In the genomic region with DNA sequence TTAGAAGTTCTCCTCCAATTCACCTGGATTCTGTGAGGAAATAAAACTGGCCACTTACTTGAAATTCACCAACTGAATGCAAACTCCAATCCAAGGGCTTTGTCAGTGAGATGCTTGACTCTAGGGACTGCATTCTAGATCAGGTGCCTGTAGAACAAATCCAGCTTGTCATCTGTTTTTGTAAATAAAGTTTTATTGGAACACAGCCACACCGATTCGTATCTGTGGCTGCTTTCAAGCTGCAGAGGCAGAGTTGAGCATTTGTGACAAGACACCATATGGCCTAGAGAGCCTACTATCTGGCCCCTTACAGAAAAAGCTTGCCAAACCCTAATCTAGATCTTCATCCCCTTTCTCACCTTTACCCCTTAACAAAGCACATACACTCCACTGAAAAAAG, we compare ENCODE assay signal across 17 cellular contexts.
DNase-seq lines count a peak whose midpoint lies in the region; ATAC-seq, FAIRE-seq and TF ChIP-seq lines count a peak whose summit lies in the region.
"Had no signal": no experiment of that assay in that cellular context is flagged by ENCODE, and none has a peak within 500 bp of the region (broad histone marks: within the 10 kb centered on the region; RNA-seq: fewer than 3 reads in every experiment).

No MANE protein-coding gene starts in this region.

- no peak for TF ChIP-seq POLR2A in tibial nerve (IDR thresholded peaks at IDR 0.05)

- H3K4me3 ChIP-seq in CD4-positive, alpha-beta memory T cell (ENCODE audit: low read length in 2 of 2): no peak overlapping the region
- H3K4me3 ChIP-seq in astrocyte (ENCODE audit: insufficient read depth, low read depth, low read length) (no peak overlapping the region), tibial nerve (no peak overlapping the region)
- H3K4me3 ChIP-seq in naive thymus-derived CD4-positive, alpha-beta T cell (ENCODE audit: low read length): no peak overlapping the region
- H3K4me3 ChIP-seq: BLaER1 treated with 17β-estradiol and CSF1 and Interleukin-3, amounts not matched to agents 10 nM and 100 nM had no signal

- peak overlapping the region; percentile 46 for H3K27ac Mint-ChIP-seq in activated naive CD4-positive, alpha-beta T cell treated with anti-CD3 and anti-CD28 coated beads for 36 hours
- H3K27ac Mint-ChIP-seq in CD4-positive, alpha-beta memory T cell: peak overlapping the region in 4 of 7 donors; percentile 57 to 75 (median 71)
- no peak overlapping the region for H3K27ac Mint-ChIP-seq in astrocyte (ENCODE audit: unreplicated experiment)
- H3K27ac Mint-ChIP-seq in naive thymus-derived CD4-positive, alpha-beta T cell: peak overlapping the region in 7 of 9 donors; percentile 26 to 79 (median 52)

- POLR2A ChIA-PET in CD4-positive, alpha-beta memory T cell (lab: Charles Lee; ENCODE audit: partially characterized antibody): no interaction called here
- POLR2A ChIA-PET in naive thymus-derived CD4-positive, alpha-beta T cell (lab: Charles Lee): no interaction called here

- WGBS in tibial nerve, 2 donors: 91 to 100% methylated on average over 2 of the region's 2 CpGs

- H3K36me3 ChIP-seq in CD4-positive, alpha-beta memory T cell (ENCODE audit: insufficient read depth, low read length): peaks cover 61% of the 10 kb centered on the region
- H3K36me3 ChIP-seq in astrocyte (ENCODE audit: insufficient read depth, low read length) (peaks cover 21% of the 10 kb centered on the region), tibial nerve (peaks cover 0 to 85% (median 11%) of the 10 kb centered on the region in 3 donors)
- H3K36me3 ChIP-seq in naive thymus-derived CD4-positive, alpha-beta T cell (ENCODE audit: control insufficient read depth in 2 of 3, insufficient read depth in 3 of 3, low read length in 3 of 3): peaks cover 8 to 80% (median 25%) of the 10 kb centered on the region in 3 experiments

- no peak overlapping the region for H3K27ac ChIP-seq in CD4-positive, alpha-beta memory T cell (ENCODE audit: low read depth, low read length)
- no peak overlapping the region for H3K27ac ChIP-seq in astrocyte (ENCODE audit: low read depth, low read length)
- H3K27ac ChIP-seq in naive thymus-derived CD4-positive, alpha-beta T cell (ENCODE audit: low read depth, low read length): no peak overlapping the region
- H3K27ac ChIP-seq in tibial nerve: no peak overlapping the region
- H3K27ac ChIP-seq: HL-60 had no signal

- H3K79me2 ChIP-seq in astrocyte (ENCODE audit: insufficient read depth, low read length): no peaks in the 10 kb centered on the region

- H3K36me3 Mint-ChIP-seq in activated naive CD4-positive, alpha-beta T cell treated with anti-CD3 and anti-CD28 coated beads for 36 hours (ENCODE audit: low read depth): peaks cover 30% of the 10 kb centered on the region
- H3K36me3 Mint-ChIP-seq in CD4-positive, alpha-beta memory T cell: peaks cover 51 to 92% of the 10 kb centered on the region in 2 donors
- peaks cover 29% of the 10 kb centered on the region for H3K36me3 Mint-ChIP-seq in astrocyte (ENCODE audit: low read depth, unreplicated experiment)
- peaks cover 12 to 50% (median 32%) of the 10 kb centered on the region in 5 donors for H3K36me3 Mint-ChIP-seq in naive thymus-derived CD4-positive, alpha-beta T cell

- no peak overlapping the region for H3K4me2 ChIP-seq in astrocyte (ENCODE audit: low read length)
- H3K4me2 ChIP-seq: BLaER1 treated with 17β-estradiol and CSF1 and Interleukin-3, amounts not matched to agents 10 nM and 100 nM had no signal

- H3K4me1 ChIP-seq in CD4-positive, alpha-beta memory T cell (ENCODE audit: insufficient read depth, low read length): no peaks in the 10 kb centered on the region
- H3K4me1 ChIP-seq in astrocyte (ENCODE audit: insufficient read depth, low read length) (no peaks in the 10 kb centered on the region), tibial nerve (peaks cover 0 to 7% (median 3%) of the 10 kb centered on the region in 4 donors)
- no peaks in the 10 kb centered on the region for H3K4me1 ChIP-seq in naive thymus-derived CD4-positive, alpha-beta T cell (ENCODE audit: control insufficient read depth in 2 of 2, insufficient read depth in 2 of 2, low read length in 2 of 2)
- H3K4me1 ChIP-seq: BLaER1 treated with 17β-estradiol and CSF1 and Interleukin-3, amounts not matched to agents 10 nM and 100 nM; Caco-2 had no signal

- no peak for TF ChIP-seq CTCF in astrocyte (IDR thresholded peaks at IDR 0.05; ENCODE audit: insufficient read depth, low read depth, low read length)
- no peak for TF ChIP-seq CTCF in tibial nerve (IDR thresholded peaks at IDR 0.05)

- H3K27me3 ChIP-seq in CD4-positive, alpha-beta memory T cell (ENCODE audit: insufficient read depth, low read length): no peaks in the 10 kb centered on the region
- H3K27me3 ChIP-seq in astrocyte (ENCODE audit: insufficient read depth, low read length) (no peaks in the 10 kb centered on the region), tibial nerve (no peaks in the 10 kb centered on the region)
- H3K27me3 ChIP-seq in naive thymus-derived CD4-positive, alpha-beta T cell (ENCODE audit: control insufficient read depth in 2 of 2, insufficient read depth in 2 of 2, low read length in 2 of 2): no peaks in the 10 kb centered on the region
- H3K27me3 ChIP-seq: BLaER1 treated with 17β-estradiol and CSF1 and Interleukin-3, amounts not matched to agents 10 nM and 100 nM had no signal

- CTCF ChIA-PET in activated naive CD4-positive, alpha-beta T cell treated with anti-CD3 and anti-CD28 coated beads for 36 hours (lab: Charles Lee): interaction anchor here (0.7 to 1.3 kb wide), 3 partner anchors 37 to 417 kb away, joined by 3 read pairs; no protein-coding TSS in a partner anchor
- CTCF ChIA-PET in CD4-positive, alpha-beta memory T cell (lab: Charles Lee; ENCODE audit: partially characterized antibody): interaction anchor here (1.0 to 1.6 kb wide), 2 partner anchors 14 to 35 kb away, joined by 3 to 4 read pairs; no protein-coding TSS in a partner anchor
- CTCF ChIA-PET in naive thymus-derived CD4-positive, alpha-beta T cell (lab: Charles Lee): no interaction called here

- no peaks in the 10 kb centered on the region for H3K27me3 Mint-ChIP-seq in activated naive CD4-positive, alpha-beta T cell treated with anti-CD3 and anti-CD28 coated beads for 36 hours (ENCODE audit: low read depth)
- H3K27me3 Mint-ChIP-seq in CD4-positive, alpha-beta memory T cell: no peaks in the 10 kb centered on the region
- H3K27me3 Mint-ChIP-seq in astrocyte (ENCODE audit: low read depth, unreplicated experiment): no peaks in the 10 kb centered on the region
- no peaks in the 10 kb centered on the region for H3K27me3 Mint-ChIP-seq in naive thymus-derived CD4-positive, alpha-beta T cell
- H3K27me3 Mint-ChIP-seq: CD4-positive, CD25-positive, alpha-beta regulatory T cell had no signal

- intact Hi-C loops in activated naive CD4-positive, alpha-beta T cell treated with anti-CD3 and anti-CD28 coated beads for 36 hours (cut with micrococcal nuclease): no loop called here
- intact Hi-C loops in CD4-positive, alpha-beta memory T cell (cut with micrococcal nuclease): no loop called here
- intact Hi-C loops in naive thymus-derived CD4-positive, alpha-beta T cell (cut with micrococcal nuclease): no loop called here

- FAIRE-seq in astrocyte (lab: Jason Lieb, UNC): peak; percentile 47

- no peak overlapping the region for H2AFZ ChIP-seq in astrocyte (ENCODE audit: low read depth, low read length)

- no peak for TF ChIP-seq EP300 in tibial nerve (IDR thresholded peaks at IDR 0.05)

- H4K20me1 ChIP-seq in astrocyte (ENCODE audit: insufficient read depth, low read length): no peaks in the 10 kb centered on the region

- no peaks in the 10 kb centered on the region for H3K9me3 Mint-ChIP-seq in activated naive CD4-positive, alpha-beta T cell treated with anti-CD3 and anti-CD28 coated beads for 36 hours
- no peaks in the 10 kb centered on the region for H3K9me3 Mint-ChIP-seq in CD4-positive, alpha-beta memory T cell
- H3K9me3 Mint-ChIP-seq in astrocyte (ENCODE audit: unreplicated experiment): no peaks in the 10 kb centered on the region
- no peaks in the 10 kb centered on the region for H3K9me3 Mint-ChIP-seq in naive thymus-derived CD4-positive, alpha-beta T cell
- H3K9me3 Mint-ChIP-seq: CD4-positive, CD25-positive, alpha-beta regulatory T cell; HFFc6 had no signal

- H3K9ac ChIP-seq in astrocyte (ENCODE audit: low read length): no peak overlapping the region
- H3K9ac ChIP-seq: BLaER1 treated with 17β-estradiol and CSF1 and Interleukin-3, amounts not matched to agents 10 nM and 100 nM had no signal

- no peaks in the 10 kb centered on the region for H3K9me3 ChIP-seq in CD4-positive, alpha-beta memory T cell (ENCODE audit: control insufficient read depth in 1 of 2, low read length in 2 of 2)
- H3K9me3 ChIP-seq in astrocyte (ENCODE audit: insufficient read depth, low read depth, low read length) (no peaks in the 10 kb centered on the region), tibial nerve (no peaks in the 10 kb centered on the region)
- H3K9me3 ChIP-seq in naive thymus-derived CD4-positive, alpha-beta T cell (ENCODE audit: control insufficient read depth in 2 of 3, low read length in 3 of 3): no peaks in the 10 kb centered on the region
- H3K9me3 ChIP-seq: BLaER1 treated with 17β-estradiol and CSF1 and Interleukin-3, amounts not matched to agents 10 nM and 100 nM; Caco-2 had no signal

- DNase-seq in activated naive CD4-positive, alpha-beta T cell treated with anti-CD3 and anti-CD28 coated beads for 36 hours: no peak
- DNase-seq in activated naive CD4-positive, alpha-beta T cell treated with anti-CD3 and anti-CD28 coated beads, Interleukin-2, amount 50 U/mL, for 16 hours: no peak
- DNase-seq in CD4-positive, alpha-beta memory T cell: no peak
- DNase-seq in astrocyte (ENCODE audit: low read depth) (no peak), NCI-H69 (lab: John Stamatoyannopoulos, UW) (no peak), occipital lobe (lab: John Stamatoyannopoulos, UW) (no peak), tibial nerve (ENCODE audit: low spot score in 2 of 2) (no peak)
- DNase-seq in naive thymus-derived CD4-positive, alpha-beta T cell: no peak
- DNase-seq: ACHN; Caco-2; CD4-positive, CD25-positive, alpha-beta regulatory T cell; DMS53; GF-D8; HCEC 1CT; HFFc6 had no signal

- H3K4me3 Mint-ChIP-seq in activated naive CD4-positive, alpha-beta T cell treated with anti-CD3 and anti-CD28 coated beads for 36 hours: no peak overlapping the region
- H3K4me3 Mint-ChIP-seq in CD4-positive, alpha-beta memory T cell: no peak overlapping the region
- H3K4me3 Mint-ChIP-seq in astrocyte (ENCODE audit: unreplicated experiment): no peak overlapping the region
- no peak overlapping the region for H3K4me3 Mint-ChIP-seq in naive thymus-derived CD4-positive, alpha-beta T cell
- H3K4me3 Mint-ChIP-seq: CD4-positive, CD25-positive, alpha-beta regulatory T cell; HFFc6 had no signal

- H3K4me1 Mint-ChIP-seq in activated naive CD4-positive, alpha-beta T cell treated with anti-CD3 and anti-CD28 coated beads for 36 hours (ENCODE audit: low read depth): no peaks in the 10 kb centered on the region
- peaks cover 0 to 1% (median 0%) of the 10 kb centered on the region in 4 donors for H3K4me1 Mint-ChIP-seq in CD4-positive, alpha-beta memory T cell
- peaks cover 4% of the 10 kb centered on the region for H3K4me1 Mint-ChIP-seq in astrocyte (ENCODE audit: low read depth, unreplicated experiment)
- peaks cover 0 to 8% (median 1%) of the 10 kb centered on the region in 7 donors for H3K4me1 Mint-ChIP-seq in naive thymus-derived CD4-positive, alpha-beta T cell

- no peak for ATAC-seq in naive thymus-derived CD4-positive, alpha-beta T cell
